38 cellular contexts compared by ENCODE assay signal in the genomic region with DNA sequence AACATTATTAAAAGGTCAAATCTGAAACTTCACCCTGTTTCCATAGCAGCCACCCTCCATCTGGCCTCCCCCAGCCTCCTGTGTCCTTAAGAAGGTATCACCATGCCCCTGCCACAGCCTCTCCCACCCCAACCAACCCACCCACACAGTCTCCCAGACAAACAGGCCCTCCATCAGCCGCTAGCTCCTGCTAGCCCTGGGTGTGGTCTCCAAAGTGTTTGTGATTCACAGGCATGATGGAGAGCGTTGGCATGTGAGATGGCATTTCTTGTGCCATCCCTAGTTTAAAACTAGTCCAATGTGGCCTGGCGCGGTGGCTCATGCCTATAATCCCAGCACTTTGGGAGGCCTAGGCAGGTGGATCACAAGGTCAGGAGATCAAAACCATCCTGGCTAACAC. TPM values are rescaled to one million over a fixed set of nuclear protein-coding genes. Genes with fewer than 3 reads are reported as not detected.
A peak's percentile ranks its signal among the peaks of the same experiment; 100 is the strongest.
DNase-seq lines count a peak whose midpoint lies in the region; TF ChIP-seq lines count a peak whose summit lies in the region.
"Had no signal": no experiment of that assay in that cellular context is flagged by ENCODE, and none has a peak within 500 bp of the region (broad histone marks: within the 10 kb centered on the region; RNA-seq: fewer than 3 reads in every experiment).

No MANE protein-coding gene starts in this region.

- H3K9me3 ChIP-seq in H9 (ENCODE audit: control insufficient read depth, low read depth, low read length) (no peaks in the 10 kb centered on the region), esophagus muscularis mucosa (no peaks in the 10 kb centered on the region), vagina (no peaks in the 10 kb centered on the region)
- H3K9me3 ChIP-seq: A549, BE2C, BLaER1, Caco-2 had no signal

- H3K27me3 Mint-ChIP-seq in H9 (ENCODE audit: low read depth): peaks cover 9% of the 10 kb centered on the region
- H3K27me3 Mint-ChIP-seq: CD4-positive, CD25-positive, alpha-beta regulatory T cell had no signal

- WGBS in H9 (ENCODE audit: extremely low coverage, insufficient read length, low lambda C conversion rate): no CpG with 5 or more reads among the region's 4 CpGs
- 86% methylated on average over 4 of the region's 4 CpGs for WGBS in esophagus muscularis mucosa

- H4K91ac ChIP-seq in H9 (ENCODE audit: insufficient read length, low read depth, low read length): no peak overlapping the region

- peaks cover 10 to 15% of the 10 kb centered on the region in 2 experiments; a peak in 4 of 5 replicates for H3K9me3 Mint-ChIP-seq in H9

- H3K4me3 ChIP-seq in esophagus muscularis mucosa (no peak overlapping the region), vagina (no peak overlapping the region)
- H3K4me3 ChIP-seq: A549; BLaER1; BLaER1 treated with 17β-estradiol and CSF1 and Interleukin-3, amounts not matched to agents 10 nM and 100 nM had no signal

- intact Hi-C loops in esophagus muscularis mucosa (cut with DNase I): no loop called here
- intact Hi-C loops in vagina (cut with DNase I): no loop called here

- H3K4ac ChIP-seq in H9 (ENCODE audit: low read depth, low read length): no peak overlapping the region

- H3K23me2 ChIP-seq in H9 (ENCODE audit: insufficient read length, low read depth, low read length, poor library complexity, severe bottlenecking): no peaks in the 10 kb centered on the region

- no peak overlapping the region for H2BK5ac ChIP-seq in H9 (ENCODE audit: insufficient read length, low read length)

- H3K9ac ChIP-seq in H9 (ENCODE audit: extremely low read depth, insufficient read length, low read length): no peak overlapping the region
- H3K9ac ChIP-seq: BLaER1; BLaER1 treated with 17β-estradiol and CSF1 and Interleukin-3, amounts not matched to agents 10 nM and 100 nM had no signal

- no peak overlapping the region for H3K27ac Mint-ChIP-seq in H9
- H3K27ac Mint-ChIP-seq: B cell; CD4-positive, alpha-beta memory T cell; CD4-positive, alpha-beta T cell; CD4-positive, CD25-positive, alpha-beta regulatory T cell; CD8-positive, alpha-beta memory T cell; CD8-positive, alpha-beta T cell had no signal

- H3K4me3 Mint-ChIP-seq in H9: no peak overlapping the region
- H3K4me3 Mint-ChIP-seq: B cell; CD14-positive monocyte; CD4-positive, alpha-beta memory T cell; CD4-positive, alpha-beta T cell; CD4-positive, CD25-positive, alpha-beta regulatory T cell; CD8-positive, alpha-beta memory T cell; CD8-positive, alpha-beta T cell had no signal

- TF ChIP-seq CTCF in H9 (conservative IDR thresholded peaks at IDR 0.05) (no peak), esophagus muscularis mucosa (IDR thresholded peaks at IDR 0.05) (no peak), vagina (IDR thresholded peaks at IDR 0.05) (no peak)

- no peak for TF ChIP-seq EP300 in esophagus muscularis mucosa (IDR thresholded peaks at IDR 0.05)

- H3K27me3 ChIP-seq in H9 (ENCODE audit: insufficient read depth, low read length) (no peaks in the 10 kb centered on the region), esophagus muscularis mucosa (peaks cover 0 to 20% (median 0%) of the 10 kb centered on the region in 4 donors), vagina (no peaks in the 10 kb centered on the region)
- H3K27me3 ChIP-seq: BE2C; BLaER1; BLaER1 treated with 17β-estradiol and CSF1 and Interleukin-3, amounts not matched to agents 10 nM and 100 nM had no signal

- no peaks in the 10 kb centered on the region for H3K79me1 ChIP-seq in H9 (ENCODE audit: insufficient read depth, low read depth, low read length, poor library complexity, severe bottlenecking)

- no peak for TF ChIP-seq POLR2A in esophagus muscularis mucosa (IDR thresholded peaks at IDR 0.05; ENCODE audit: low read depth)
- TF ChIP-seq POLR2A in vagina (IDR thresholded peaks at IDR 0.05): no peak

- no peak overlapping the region for H2BK20ac ChIP-seq in H9 (ENCODE audit: low read depth, low read length, poor library complexity, severe bottlenecking)

- H3K27ac ChIP-seq in H9 (ENCODE audit: insufficient read length, low read depth, low read length) (no peak overlapping the region), esophagus muscularis mucosa (replicated peaks in 1 of 4) (no peak overlapping the region), vagina (no peak overlapping the region)
- H3K27ac ChIP-seq: 22Rv1; A549; BLaER1; BLaER1 treated with 17β-estradiol and CSF1 and Interleukin-3, amounts not matched to agents 10 nM and 100 nM; C4-2B had no signal

- no peak overlapping the region for H4K8ac ChIP-seq in H9 (replicated peaks; ENCODE audit: insufficient read length, low read depth, low read length)

- H3K36me3 ChIP-seq in esophagus muscularis mucosa (no peaks in the 10 kb centered on the region), vagina (no peaks in the 10 kb centered on the region)
- H3K36me3 ChIP-seq: BE2C; BLaER1; BLaER1 treated with 17β-estradiol and CSF1 and Interleukin-3, amounts not matched to agents 10 nM and 100 nM had no signal

- H3K23ac ChIP-seq in H9 (ENCODE audit: insufficient read length, low read depth, low read length): no peak overlapping the region

- no peaks in the 10 kb centered on the region for H4K20me1 ChIP-seq in H9 (ENCODE audit: control insufficient read depth, insufficient read depth, insufficient read length)
- H4K20me1 ChIP-seq: BLaER1; BLaER1 treated with 17β-estradiol and CSF1 and Interleukin-3, amounts not matched to agents 10 nM and 100 nM had no signal

- no peak overlapping the region for H2BK15ac ChIP-seq in H9 (ENCODE audit: low read depth, low read length)

- no peak overlapping the region for H3K18ac ChIP-seq in H9 (ENCODE audit: insufficient read length, low read depth, low read length)

- H3K4me2 ChIP-seq in H9 (ENCODE audit: insufficient read depth, insufficient read length, low read length): no peak overlapping the region
- H3K4me2 ChIP-seq: A549; BLaER1; BLaER1 treated with 17β-estradiol and CSF1 and Interleukin-3, amounts not matched to agents 10 nM and 100 nM had no signal

- H2BK120ac ChIP-seq in H9 (ENCODE audit: low read depth, low read length, poor library complexity, severe bottlenecking): no peak overlapping the region

- no peaks in the 10 kb centered on the region for H3K79me2 ChIP-seq in H9 (ENCODE audit: insufficient read depth, low read length)

- no peak overlapping the region for H2AFZ ChIP-seq in H9 (ENCODE audit: low read length)

- H2AK5ac ChIP-seq in H9 (ENCODE audit: insufficient read length, low read length): no peak overlapping the region

- no peak overlapping the region for H3T11ph ChIP-seq in H9 (ENCODE audit: low read length)

- DNase-seq in H9: peak; percentile 12
- peak; percentile 50 for DNase-seq in esophagus muscularis mucosa (ENCODE audit: extremely low spot score)
- peak; percentile 3 for DNase-seq in iPS-NIHi7 (ENCODE audit: extremely low spot score)
- DNase-seq in vagina (ENCODE audit: extremely low spot score in 2 of 2): peak; percentile 54 to 81
- no peak for DNase-seq in NCI-H1105 treated with DMSO at 0.1 percent for 48 hours (lab: John Stamatoyannopoulos, UW)
- no peak for DNase-seq in NCI-H446 treated with DMSO at 0.1 percent for 48 hours (lab: John Stamatoyannopoulos, UW)
- no peak for DNase-seq in NCI-H2171 treated with DMSO at 0.1 percent for 48 hours (lab: John Stamatoyannopoulos, UW)
- no peak for DNase-seq in NCI-H2196 (lab: John Stamatoyannopoulos, UW; ENCODE audit: unreplicated experiment)
- DNase-seq: 8988T; ACHN; AML-193; BE2C; C1 segment of cervical spinal cord; Caco-2; Calu3; CD4-positive, alpha-beta memory T cell; CD4-positive, alpha-beta T cell; CD4-positive, CD25-positive, alpha-beta regulatory T cell; CD8-positive, alpha-beta memory T cell; CD8-positive, alpha-beta T cell; COR-L47; DMS 273 treated with DMSO at 0.1 percent for 48 hours; DMS153; DMS53; DMS79; DMS79 treated with DMSO at 0.1 percent for 48 hours; DND-41; EL had no signal

- H3K56ac ChIP-seq in H9 (ENCODE audit: insufficient read length, low read depth, low read length): no peak overlapping the region

- no peaks in the 10 kb centered on the region for H3K4me1 ChIP-seq in H9 (ENCODE audit: insufficient read depth, low read length)
- H3K4me1 ChIP-seq in esophagus muscularis mucosa: no peaks in the 10 kb centered on the region
- H3K4me1 ChIP-seq in vagina: no peaks in the 10 kb centered on the region
- H3K4me1 ChIP-seq: A549; BE2C; BLaER1; BLaER1 treated with 17β-estradiol and CSF1 and Interleukin-3, amounts not matched to agents 10 nM and 100 nM; Caco-2 had no signal

- H4K5ac ChIP-seq in H9 (ENCODE audit: insufficient read length, low read depth, low read length): no peak overlapping the region

- peaks cover 0 to 10% (median 7%) of the 10 kb centered on the region in 3 experiments; a peak in 5 of 7 replicates for H3K36me3 Mint-ChIP-seq in H9 (ENCODE audit: insufficient read depth in 1 of 3, low read depth in 3 of 3)
- H3K36me3 Mint-ChIP-seq: CD14-positive monocyte; CD4-positive, alpha-beta memory T cell; CD4-positive, CD25-positive, alpha-beta regulatory T cell; CD8-positive, alpha-beta memory T cell; CD8-positive, alpha-beta T cell had no signal

- H2BK12ac ChIP-seq in H9 (ENCODE audit: insufficient read length, low read depth, low read length): no peak overlapping the region

- H3K14ac ChIP-seq in H9 (ENCODE audit: insufficient read depth, low read length): no peak overlapping the region

- peaks cover 2 to 7% of the 10 kb centered on the region in 2 experiments; a peak in 3 of 4 replicates for H3K4me1 Mint-ChIP-seq in H9
- H3K4me1 Mint-ChIP-seq: B cell; CD14-positive monocyte; CD4-positive, alpha-beta memory T cell; CD4-positive, CD25-positive, alpha-beta regulatory T cell; CD8-positive, alpha-beta memory T cell had no signal

RNA-seq across cellular contexts. Expression of gene GPR45, which starts 44.9 kb away (rescaled TPM):
- total RNA-seq in H9 (2021) (not detected in 2 replicates), esophagus muscularis mucosa (not detected), vagina (not detected)
- total RNA-seq: A172; A673; B cell; Caco-2; Calu3; CD4-positive, alpha-beta memory T cell; CD4-positive, alpha-beta T cell; CD4-positive, CD25-positive, alpha-beta regulatory T cell; CD8-positive, alpha-beta memory T cell; CD8-positive, alpha-beta T cell; Daoy had no signal

Comparison
In these comparisons a context has a peak if more than half of its experiments do, and no peak if none do; other contexts are left out.
1. DNase-seq: peak in H9 (single experiment), esophagus muscularis mucosa (single experiment), iPS-NIHi7 (single experiment) and vagina (2 of 2); none in NCI-H1105 treated with DMSO at 0.1 percent for 48 hours (single experiment), NCI-H446 treated with DMSO at 0.1 percent for 48 hours (single experiment), NCI-H2171 treated with DMSO at 0.1 percent for 48 hours (single experiment) and NCI-H2196 (single experiment).